11 cellular contexts compared by ENCODE assay signal in the genomic region with DNA sequence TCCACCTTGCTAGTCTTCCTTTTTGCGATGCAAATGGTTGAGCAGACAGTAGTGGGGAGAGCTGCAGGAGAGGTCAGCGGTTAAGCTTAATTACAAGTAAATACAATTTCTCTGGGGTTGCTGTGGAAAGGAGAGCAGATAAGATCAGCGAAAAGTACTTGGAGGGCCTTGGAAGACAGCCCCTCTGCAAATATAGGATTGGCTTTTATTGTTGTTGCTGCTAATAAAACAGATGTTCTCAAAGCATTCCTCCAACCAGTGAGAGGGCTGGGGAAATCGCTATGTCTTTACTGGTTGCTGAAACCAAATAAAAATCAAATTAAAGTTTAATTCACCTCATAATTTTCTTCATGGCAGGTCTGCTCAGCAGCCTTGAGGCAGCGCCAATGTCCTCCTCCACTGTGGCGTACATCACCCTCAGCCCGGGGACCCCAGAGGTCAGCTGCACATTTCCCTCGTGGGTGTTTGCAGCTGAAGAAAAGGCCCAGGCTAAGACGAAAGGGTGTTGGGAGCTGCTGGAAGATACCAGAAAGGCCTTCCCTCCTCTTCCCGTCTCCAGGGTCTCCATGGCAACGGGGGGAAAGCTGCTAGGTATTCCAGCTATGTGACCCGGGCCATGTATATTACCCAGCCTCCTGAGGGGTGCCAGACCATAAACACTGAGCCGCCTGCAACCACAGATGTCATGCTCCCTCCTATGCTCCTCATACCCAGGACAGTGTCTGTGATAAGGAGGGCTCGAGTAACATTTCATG. TPM values are rescaled to one million over a fixed set of nuclear protein-coding genes. Genes with fewer than 3 reads are reported as not detected.
A peak's percentile ranks its signal among the peaks of the same experiment; 100 is the strongest.
DNase-seq lines count a peak whose midpoint lies in the region; TF ChIP-seq lines count a peak whose summit lies in the region.
"Had no signal": no experiment of that assay in that cellular context is flagged by ENCODE, and none has a peak within 500 bp of the region (broad histone marks: within the 10 kb centered on the region; RNA-seq: fewer than 3 reads in every experiment).

No MANE protein-coding gene starts in this region.

- no peaks in the 10 kb centered on the region for H3K27me3 ChIP-seq in ectodermal cell (ENCODE audit: control insufficient read depth, insufficient read depth, low read length, poor library complexity, severe bottlenecking)
- no peaks in the 10 kb centered on the region for H3K27me3 ChIP-seq in breast epithelium

- H3K27me3 Mint-ChIP-seq in nephron progenitor cell (ENCODE audit: low read depth, poor library complexity), result peaks cover 8% of the 10 kb centered on the region

- H3K4me1 ChIP-seq in ectodermal cell (ENCODE audit: control insufficient read depth, insufficient read depth, low read length), result peaks cover 25% of the 10 kb centered on the region
- H3K4me1 ChIP-seq in breast epithelium, result no peaks in the 10 kb centered on the region
- H3K4me1 ChIP-seq: tibial artery had no signal

- peaks cover 9% of the 10 kb centered on the region for H3K36me3 Mint-ChIP-seq in nephron progenitor cell (ENCODE audit: low read depth)
- H3K36me3 Mint-ChIP-seq: activated naive CD8-positive, alpha-beta T cell treated with anti-CD3 and anti-CD28 coated beads for 36 hours had no signal

- peak overlapping the region; percentile 13 for H3K4me3 ChIP-seq in ectodermal cell (ENCODE audit: insufficient read depth, low read depth, low read length)
- no peak overlapping the region for H3K4me3 ChIP-seq in breast epithelium
- H3K4me3 ChIP-seq: tibial artery had no signal

- peak overlapping the region; percentile 99 for H3K27ac Mint-ChIP-seq in nephron progenitor cell
- H3K27ac Mint-ChIP-seq: activated CD4-positive, alpha-beta T cell treated with anti-CD3 and anti-CD28 coated beads, Interleukin-2, amount 10 ng/mL, durations not matched to agents 24 days and 14 days; activated naive CD8-positive, alpha-beta T cell treated with anti-CD3 and anti-CD28 coated beads for 36 hours had no signal

- peaks cover 15% of the 10 kb centered on the region for H3K9me3 Mint-ChIP-seq in nephron progenitor cell
- H3K9me3 Mint-ChIP-seq: activated CD4-positive, alpha-beta T cell treated with anti-CD3 and anti-CD28 coated beads, Interleukin-2, amount 10 ng/mL, durations not matched to agents 24 days and 14 days; activated naive CD8-positive, alpha-beta T cell treated with anti-CD3 and anti-CD28 coated beads for 36 hours had no signal

- H3K27ac ChIP-seq in ectodermal cell (ENCODE audit: insufficient read depth, low read depth, low read length, poor library complexity, severe bottlenecking) (peak overlapping the region; percentile 92), breast epithelium (no peak overlapping the region)
- H3K27ac ChIP-seq: tibial artery had no signal

- DNase-seq in Daoy (ENCODE audit: low read depth) (peak; percentile 51), NCI-H1694 (lab: John Stamatoyannopoulos, UW) (peak; percentile 77), nephron progenitor cell (peak; percentile 84), NCI-H1436 (lab: John Stamatoyannopoulos, UW) (no peak), breast epithelium (ENCODE audit: low spot score in 2 of 2) (no peak), HK-2 (ENCODE audit: unreplicated experiment) (no peak), activated gamma-delta T cell (lab: John Stamatoyannopoulos, UW) (no peak)
- DNase-seq: activated CD4-positive, alpha-beta T cell treated with anti-CD3 and anti-CD28 coated beads, Interleukin-2, amount 10 ng/mL, durations not matched to agents 24 days and 14 days; activated naive CD8-positive, alpha-beta T cell treated with anti-CD3 and anti-CD28 coated beads for 36 hours; tibial artery had no signal

- TF ChIP-seq POLR2A in breast epithelium (IDR thresholded peaks at IDR 0.05), result no peak

- H3K36me3 ChIP-seq in ectodermal cell (ENCODE audit: control insufficient read depth, insufficient read depth, low read length) (no peaks in the 10 kb centered on the region), breast epithelium (no peaks in the 10 kb centered on the region)
- H3K36me3 ChIP-seq: tibial artery had no signal

- peak overlapping the region; percentile 81 for H3K4me3 Mint-ChIP-seq in nephron progenitor cell
- H3K4me3 Mint-ChIP-seq: activated CD4-positive, alpha-beta T cell treated with anti-CD3 and anti-CD28 coated beads, Interleukin-2, amount 10 ng/mL, durations not matched to agents 24 days and 14 days; activated naive CD8-positive, alpha-beta T cell treated with anti-CD3 and anti-CD28 coated beads for 36 hours had no signal

- TF ChIP-seq CTCF in nephron progenitor cell (IDR thresholded peaks at IDR 0.05) (no peak), breast epithelium (IDR thresholded peaks at IDR 0.05) (no peak)

- intact Hi-C loops in breast epithelium (cut with DNase I; ENCODE audit: low total_unique reads), result no loop called here

- WGBS in ectodermal cell, 2 experiments, result 23 to 28% methylated on average over 12 to 14 of the region's 14 CpGs

- H3K9me3 ChIP-seq in ectodermal cell (ENCODE audit: control insufficient read depth, low read length) (no peaks in the 10 kb centered on the region), breast epithelium (peaks cover 0 to 11% of the 10 kb centered on the region in 2 donors)

- H3K4me1 Mint-ChIP-seq in nephron progenitor cell, result peaks cover 85% of the 10 kb centered on the region

RNA-seq across cellular contexts. Expression of gene POU2F1, which starts 54.6 kb away (rescaled TPM):
- total RNA-seq in Daoy (2014; rRNA removed; shearing (Covaris generic)), result 5.6 TPM in 2 replicates
- polyA plus RNA-seq in ectodermal cell (2013, experiment 1 of 4), result 29.7 TPM
- 38.1 TPM for polyA plus RNA-seq in ectodermal cell (2013, experiment 2 of 4)
- polyA plus RNA-seq in ectodermal cell (2013, experiment 3 of 4), result 14.7 TPM
- 21.9 TPM for polyA plus RNA-seq in ectodermal cell (2013, experiment 4 of 4)
- 10 to 100 TPM; 20.0 to 29.0 (median 21.0) TPM for total RNA-seq in breast epithelium

Comparison
In these comparisons a context has a peak if more than half of its experiments do, and no peak if none do; other contexts are left out.
1. DNase-seq: peak in Daoy (single experiment), NCI-H1694 (single experiment) and nephron progenitor cell (single experiment); none in NCI-H1436 (single experiment), breast epithelium (0 of 2), HK-2 (single experiment) and activated gamma-delta T cell (single experiment).